8 cellular contexts compared by ENCODE assay signal in the genomic region with DNA sequence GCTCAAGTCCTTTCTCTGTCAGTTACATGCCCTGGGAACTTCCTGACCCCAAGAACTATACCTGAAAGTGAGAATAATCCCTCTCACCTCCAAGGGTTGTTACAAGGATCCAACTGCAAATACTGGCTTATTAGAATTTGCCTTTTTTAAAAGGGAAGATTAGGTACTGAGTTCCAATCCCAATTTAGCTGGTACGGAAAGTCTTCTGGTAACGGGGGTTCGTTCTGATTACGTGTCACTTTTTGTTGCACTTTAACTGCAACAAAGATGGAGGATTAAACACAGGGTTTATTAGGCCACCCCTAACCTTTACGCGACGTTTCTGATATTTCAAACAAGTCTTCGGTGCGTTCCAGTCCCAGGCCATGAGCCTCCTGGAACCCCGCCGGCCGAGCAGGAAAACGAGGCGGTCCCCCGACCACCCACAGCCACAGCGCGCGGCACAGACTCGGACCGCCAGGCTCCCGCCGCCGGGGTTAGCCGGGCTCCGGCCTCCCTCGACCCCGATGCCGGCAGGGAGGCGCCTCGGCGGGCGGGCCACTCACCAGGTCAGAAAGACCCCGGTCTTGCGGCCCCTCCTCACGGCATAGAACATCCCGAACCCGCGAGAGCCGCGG. TPM values are rescaled to one million over a fixed set of nuclear protein-coding genes. Genes with fewer than 3 reads are reported as not detected.
DNase-seq lines count a peak whose midpoint lies in the region; ATAC-seq and TF ChIP-seq lines count a peak whose summit lies in the region.

No MANE protein-coding gene starts in this region.

- H3K27ac Mint-ChIP-seq in T-helper 1 cell treated with Interleukin-12 subunit alpha and Interleukin-12 subunit beta and Interleukin-4 antibody, amounts not matched to agents 30 μg/mL and 1 μg/mL, for 36 hours, result peak overlapping the region; percentile 95
- peak overlapping the region; percentile 83 to 92 for H3K27ac Mint-ChIP-seq in T-cell

- H3K9me3 Mint-ChIP-seq in T-helper 1 cell treated with Interleukin-12 subunit alpha and Interleukin-12 subunit beta and Interleukin-4 antibody, amounts not matched to agents 30 μg/mL and 1 μg/mL, for 36 hours, result no peaks in the 10 kb centered on the region
- H3K9me3 Mint-ChIP-seq in T-cell, result no peaks in the 10 kb centered on the region

- ATAC-seq in HG02973 (IDR thresholded peaks at IDR 0.05; ENCODE audit: unreplicated experiment) (peak; percentile 26), T-cell (replicated peaks in 1 of 4) (peak in 3 of 4 experiments; percentile 22), foreskin keratinocyte (peak; percentile 41), GM18520 (IDR thresholded peaks at IDR 0.05; ENCODE audit: unreplicated experiment) (no peak)

- peak overlapping the region; percentile 92 for H3K4me3 Mint-ChIP-seq in T-helper 1 cell treated with Interleukin-12 subunit alpha and Interleukin-12 subunit beta and Interleukin-4 antibody, amounts not matched to agents 30 μg/mL and 1 μg/mL, for 36 hours
- peak overlapping the region; percentile 84 to 90 (median 87) for H3K4me3 Mint-ChIP-seq in T-cell

- H3K4me3 ChIP-seq in skeletal muscle cell (ENCODE audit: low read depth, low read length), result peak overlapping the region; percentile 97

- CTCF ChIA-PET in T-cell (lab: Charles Lee), result interaction anchor here in 1 of 2 donors (1.2 to 1.3 kb wide), 3 partner anchors 17 to 38 kb away, joined by 3 to 10 read pairs (median 4); partner anchors contain the start of genes ADI1 and RPS7

- POLR2A ChIA-PET in T-cell (lab: Charles Lee), result interaction anchor here in 1 of 2 donors (1.0 to 1.3 kb wide), 3 partner anchors 19 to 179 kb away, joined by 3 to 7 read pairs (median 4); no protein-coding TSS in a partner anchor

- DNase-seq in T-helper 1 cell, result no peak
- DNase-seq in T-cell, result peak in 3 of 34 experiments; percentile 4 to 11 (median 7)
- DNase-seq in foreskin keratinocyte, result peak in 1 of 2 donors; percentile 12
- DNase-seq in skeletal muscle cell (ENCODE audit: low read depth), result no peak
- no peak for DNase-seq in iPS-NIHi11 (ENCODE audit: low spot score)

- H3K27me3 ChIP-seq in foreskin keratinocyte, result no peaks in the 10 kb centered on the region

- TF ChIP-seq CTCF in foreskin keratinocyte (conservative IDR thresholded peaks at IDR 0.05), result no peak

- peaks cover 17% of the 10 kb centered on the region for H3K4me1 Mint-ChIP-seq in T-helper 1 cell treated with Interleukin-12 subunit alpha and Interleukin-12 subunit beta and Interleukin-4 antibody, amounts not matched to agents 30 μg/mL and 1 μg/mL, for 36 hours (ENCODE audit: low read depth)
- peaks cover 19 to 38% (median 33%) of the 10 kb centered on the region in 3 donors for H3K4me1 Mint-ChIP-seq in T-cell

- no peaks in the 10 kb centered on the region for H3K27me3 Mint-ChIP-seq in T-helper 1 cell treated with Interleukin-12 subunit alpha and Interleukin-12 subunit beta and Interleukin-4 antibody, amounts not matched to agents 30 μg/mL and 1 μg/mL, for 36 hours (ENCODE audit: low read depth)
- no peaks in the 10 kb centered on the region for H3K27me3 Mint-ChIP-seq in T-cell

- H3K27ac ChIP-seq in foreskin keratinocyte, result peak overlapping the region; percentile 74

- no peaks in the 10 kb centered on the region for H3K4me1 ChIP-seq in foreskin keratinocyte

- H3K36me3 Mint-ChIP-seq in T-helper 1 cell treated with Interleukin-12 subunit alpha and Interleukin-12 subunit beta and Interleukin-4 antibody, amounts not matched to agents 30 μg/mL and 1 μg/mL, for 36 hours (ENCODE audit: low read depth), result peaks cover 33% of the 10 kb centered on the region
- H3K36me3 Mint-ChIP-seq in T-cell, result peaks cover 30% of the 10 kb centered on the region

RNA-seq across cellular contexts. Expression of gene RNASEH1, which starts 0.4 kb away (rescaled TPM):
- 10 to 100 TPM; 24.1 to 28.4 (median 25.2) TPM for total RNA-seq in T-cell
- total RNA-seq in foreskin keratinocyte, result 32.0 and 32.8 TPM in 2 replicates
- polyA plus RNA-seq in foreskin keratinocyte, result 15.1 and 16.8 TPM in 2 replicates

RNA-seq across cellular contexts. Expression of gene RPS7, which starts 17.4 kb away (rescaled TPM):
- total RNA-seq in T-cell (1,000 to 10,000 TPM; 1,490 to 1,765 (median 1,631) TPM), foreskin keratinocyte (1,708 and 1,786 TPM in 2 replicates)
- polyA plus RNA-seq in foreskin keratinocyte, result 2,392 and 2,411 TPM in 2 replicates

RNA-seq across cellular contexts. Expression of gene COLEC11, which starts 37.2 kb away (rescaled TPM):
- total RNA-seq in T-cell (1 to 10 TPM in 1 of 5 donors, under 1 TPM in 1, not detected in 3; 0.35 to 1.8 TPM), foreskin keratinocyte (not detected in 2 replicates)
- polyA plus RNA-seq in foreskin keratinocyte, result not detected in 2 replicates

RNA-seq across cellular contexts. Expression of gene ADI1, which starts 38.4 kb away (rescaled TPM):
- 10 to 100 TPM; 20.9 to 29.0 (median 28.3) TPM for total RNA-seq in T-cell
- 37.0 and 39.6 TPM in 2 replicates for total RNA-seq in foreskin keratinocyte
- polyA plus RNA-seq in foreskin keratinocyte, result 46.7 and 46.9 TPM in 2 replicates
